Comparison of ENCODE assay signal across 17 cellular contexts in genomic region chr4:76987685-76988084, GRCh38. TPM values are rescaled to one million over a fixed set of nuclear protein-coding genes. Genes with fewer than 3 reads are reported as not detected.
DNase-seq lines count a peak whose midpoint lies in the region; ATAC-seq, FAIRE-seq and TF ChIP-seq lines count a peak whose summit lies in the region.
"Had no signal": no experiment of that assay in that cellular context is flagged by ENCODE, and none has a peak within 500 bp of the region (broad histone marks: within the 10 kb centered on the region; RNA-seq: fewer than 3 reads in every experiment).

No MANE protein-coding gene starts in this region.

- H2BK120ac ChIP-seq in mesenchymal stem cell (ENCODE audit: low read depth, low read length), result no peak overlapping the region

- H3K27ac ChIP-seq in GM12878 (ENCODE audit: control insufficient read depth, insufficient read depth) (peak overlapping the region; percentile 54), mesenchymal stem cell (ENCODE audit: low read length, poor library complexity, severe bottlenecking) (peak overlapping the region; percentile 96), subcutaneous abdominal adipose tissue (ENCODE audit: low read depth, low read length) (peak overlapping the region; percentile 74), ascending aorta (peak overlapping the region in 1 of 2 donors; percentile 12)

- peaks cover 91% of the 10 kb centered on the region for H3K79me2 ChIP-seq in GM12878 (ENCODE audit: control insufficient read depth, insufficient read depth, low read length)

- in situ Hi-C loops in GM12878 (cut with MboI), result no loop called here

- H3K9ac ChIP-seq in GM12878 (ENCODE audit: control insufficient read depth, insufficient read depth, low read length) (peak overlapping the region; percentile 19; the same call in 1 of the 2 replicates), mesenchymal stem cell (ENCODE audit: low read length) (peak overlapping the region; percentile 82), subcutaneous abdominal adipose tissue (ENCODE audit: low read length in 5 of 5) (peak overlapping the region in 2 of 5 donors; percentile 18 to 35)

- H2AFZ ChIP-seq in GM12878 (ENCODE audit: control insufficient read depth, low read depth, low read length) (no peak overlapping the region), mesenchymal stem cell (ENCODE audit: low read depth, low read length) (no peak overlapping the region)

- peak overlapping the region; percentile 76 for H2BK5ac ChIP-seq in mesenchymal stem cell (ENCODE audit: low read depth, low read length, poor library complexity, severe bottlenecking)

- peak; percentile 61 for DNase-seq in NCI-H2171 treated with DMSO at 0.1 percent for 48 hours (lab: John Stamatoyannopoulos, UW)
- no peak for DNase-seq in NCI-H2171 (lab: John Stamatoyannopoulos, UW)
- no peak for DNase-seq in GM12878 (ENCODE audit: low read depth, low spot score)
- no peak for DNase-seq in mesenchymal stem cell
- DNase-seq in NCI-H1694 (lab: John Stamatoyannopoulos, UW), result no peak
- no peak for DNase-seq in ascending aorta (ENCODE audit: low spot score in 2 of 2)
- DNase-seq: 8988T; activated CD4-positive, alpha-beta T cell treated with anti-CD3 and anti-CD28 coated beads for 48 hours; activated gamma-delta T cell; KBM-7; NCI-H2081; SW 1271 had no signal

- peak overlapping the region in 1 of 2 experiments; percentile 40 for H3K4ac ChIP-seq in mesenchymal stem cell (ENCODE audit: low read depth in 1 of 2, low read length in 2 of 2)

- TF ChIP-seq EP300 in GM12878 (IDR thresholded peaks at IDR 0.05; ENCODE audit: borderline replicate concordance in 1 of 2, control insufficient read depth in 1 of 2, low read depth in 2 of 2, low read length in 2 of 2), result no peak

- TF ChIP-seq CTCF in GM12878 (IDR thresholded peaks at IDR 0.05 in 2 of 3, conservative IDR thresholded peaks at IDR 0.05 in 1 of 3; ENCODE audit: control insufficient read depth in 2 of 3, extremely low read depth in 1 of 3, insufficient read depth in 1 of 3, low read depth in 3 of 3, low read length in 3 of 3), result no peak
- TF ChIP-seq CTCF in ascending aorta (IDR thresholded peaks at IDR 0.05), result no peak

- ATAC-seq in GM12878, result peak; percentile 25; the same call in 2 of the 3 replicates
- no peak for ATAC-seq in HG02763 (IDR thresholded peaks at IDR 0.05; ENCODE audit: unreplicated experiment)
- ATAC-seq: HCT116 had no signal

- H3K23ac ChIP-seq in mesenchymal stem cell (ENCODE audit: low read length in 2 of 2), result no peak overlapping the region

- H4K20me1 ChIP-seq in GM12878 (ENCODE audit: control insufficient read depth, insufficient read depth), result no peaks in the 10 kb centered on the region

- no peak for TF ChIP-seq RAD21 in GM12878 (IDR thresholded peaks at IDR 0.05; ENCODE audit: insufficient read depth, low read depth, low read length)

- H3K36me3 ChIP-seq in GM12878 (ENCODE audit: control insufficient read depth in 2 of 2, insufficient read depth in 2 of 2, low read length in 1 of 2) (peaks cover 0 to 1% of the 10 kb centered on the region in 2 experiments; a peak in 1 of 4 replicates), mesenchymal stem cell (ENCODE audit: control insufficient read depth in 1 of 2, insufficient read depth in 2 of 2, low read depth in 1 of 2, low read length in 2 of 2) (peaks cover 0 to 6% of the 10 kb centered on the region in 2 experiments), subcutaneous abdominal adipose tissue (ENCODE audit: control insufficient read depth in 5 of 5, insufficient read depth in 5 of 5, low read length in 5 of 5) (peaks cover 0 to 3% (median 0%) of the 10 kb centered on the region in 5 donors), ascending aorta (no peaks in the 10 kb centered on the region)

- H4K8ac ChIP-seq in mesenchymal stem cell (ENCODE audit: low read length), result no peak overlapping the region

- WGBS in GM12878 (ENCODE audit: insufficient coverage, insufficient replicate concordance, low lambda C conversion rate, missing lambda C conversion rate), result 8% methylated on average over 4 of the region's 4 CpGs
- 19% methylated on average over 2 of the region's 4 CpGs for WGBS in mesenchymal stem cell

- no peak overlapping the region for H4K91ac ChIP-seq in mesenchymal stem cell (ENCODE audit: low read length)

- H3K27me3 ChIP-seq in GM12878 (replicated peaks in 1 of 2; ENCODE audit: control insufficient read depth in 2 of 2, insufficient read depth in 2 of 2, low read length in 1 of 2) (no peaks in the 10 kb centered on the region), mesenchymal stem cell (ENCODE audit: control insufficient read depth in 1 of 2, insufficient read depth in 1 of 2, low read length in 2 of 2) (no peaks in the 10 kb centered on the region), subcutaneous abdominal adipose tissue (ENCODE audit: control insufficient read depth in 5 of 5, insufficient read depth in 4 of 5, low read length in 5 of 5) (no peaks in the 10 kb centered on the region), ascending aorta (no peaks in the 10 kb centered on the region)
- H3K27me3 ChIP-seq: testis had no signal

- peak overlapping the region; percentile 80 for H2AK5ac ChIP-seq in mesenchymal stem cell (ENCODE audit: low read length, severe bottlenecking)

- intact Hi-C loops in GM12878 (cut with micrococcal nuclease; ENCODE audit: unreplicated experiment) (no loop called here), ascending aorta (cut with DNase I) (loop anchor here (10.0 kb wide), 1 partner anchor 393 kb away; no protein-coding TSS in a partner anchor)

- SMC1A ChIA-PET in GM12878 (lab: Charles Lee; ENCODE audit: uncharacterized antibody, unreplicated experiment), result interaction anchor here (1.1 to 3.1 kb wide), 12 partner anchors 8 to 57 kb away, joined by 3 to 15 read pairs (median 4); no protein-coding TSS in a partner anchor

- POLR2A ChIA-PET in GM12878 (lab: Charles Lee), result interaction anchor here (0.8 to 1.3 kb wide), 3 partner anchors 9 to 55 kb away, joined by 3 to 4 read pairs (median 3); no protein-coding TSS in a partner anchor

- H3K9me3 ChIP-seq in GM12878 (replicated peaks; ENCODE audit: control insufficient read depth, insufficient read depth, low read length) (peaks cover 4% of the 10 kb centered on the region; the same call in 2 of the 3 replicates), mesenchymal stem cell (ENCODE audit: control insufficient read depth, low read length) (no peaks in the 10 kb centered on the region), subcutaneous abdominal adipose tissue (ENCODE audit: control insufficient read depth in 5 of 5, low read length in 5 of 5) (no peaks in the 10 kb centered on the region), ascending aorta (no peaks in the 10 kb centered on the region)
- H3K9me3 ChIP-seq: testis had no signal

- FAIRE-seq in GM12878 (lab: Jason Lieb, UNC), result no peak
- FAIRE-seq: GM12892 had no signal

- H3K4me1 ChIP-seq in GM12878 (ENCODE audit: control insufficient read depth, insufficient read depth, low read length), result peaks cover 51% of the 10 kb centered on the region
- H3K4me1 ChIP-seq in mesenchymal stem cell (ENCODE audit: control insufficient read depth, insufficient read depth, low read depth, low read length), result peaks cover 21% of the 10 kb centered on the region
- H3K4me1 ChIP-seq in subcutaneous abdominal adipose tissue (ENCODE audit: control insufficient read depth in 5 of 5, insufficient read depth in 5 of 5, low read length in 5 of 5), result peaks cover 13 to 60% (median 56%) of the 10 kb centered on the region in 5 donors
- peaks cover 4 to 35% of the 10 kb centered on the region in 2 donors for H3K4me1 ChIP-seq in ascending aorta

- H3K4me3 ChIP-seq in GM12878 (peak overlapping the region; percentile 29), mesenchymal stem cell (ENCODE audit: insufficient read depth in 1 of 2, low read depth in 1 of 2, low read length in 2 of 2) (peak overlapping the region in 1 of 2 experiments; percentile 67), subcutaneous abdominal adipose tissue (ENCODE audit: low read depth in 1 of 5, low read length in 5 of 5) (no peak overlapping the region), ascending aorta (peak overlapping the region in 1 of 2 donors; percentile 28)
- H3K4me3 ChIP-seq: testis had no signal

- TF ChIP-seq POLR2A in GM12878 (IDR thresholded peaks at IDR 0.05; ENCODE audit: low read depth, low read length), result no peak

- H3K18ac ChIP-seq in mesenchymal stem cell (ENCODE audit: low read depth in 1 of 2, low read length in 2 of 2), result no peak overlapping the region

- no peak overlapping the region for H2BK15ac ChIP-seq in mesenchymal stem cell (ENCODE audit: low read depth, poor library complexity, severe bottlenecking)

- H3K79me1 ChIP-seq in mesenchymal stem cell (replicated peaks; ENCODE audit: low read length, poor library complexity, severe bottlenecking), result no peaks in the 10 kb centered on the region

- no peak overlapping the region for H2BK12ac ChIP-seq in mesenchymal stem cell (ENCODE audit: low read length in 2 of 2)

- BruUV-seq in GM12878 (replicated peaks; lab: Mats Ljungman, UMichigan), result no TSS peak

- CTCF ChIA-PET in GM12878 (lab: Yijun Ruan, JAX), result interaction anchor here (0.6 to 2.4 kb wide), 6 partner anchors 9 to 808 kb away, joined by 3 to 8 read pairs (median 5); no protein-coding TSS in a partner anchor

- H3K4me2 ChIP-seq in GM12878 (ENCODE audit: control insufficient read depth, insufficient read depth) (peak overlapping the region; percentile 73), mesenchymal stem cell (ENCODE audit: low read length, poor library complexity, severe bottlenecking) (peak overlapping the region; percentile 45)

- no peak overlapping the region for H3K14ac ChIP-seq in mesenchymal stem cell (ENCODE audit: low read length in 2 of 2)

- RAD21 ChIA-PET in GM12878 (lab: Charles Lee; ENCODE audit: unreplicated experiment), result interaction anchor here (1.0 to 1.3 kb wide), 3 partner anchors 19 to 347 kb away, joined by 3 to 4 read pairs (median 3); no protein-coding TSS in a partner anchor

RNA-seq across cellular contexts. Expression of gene SEPTIN11, which starts 38.1 kb away (rescaled TPM):
- total RNA-seq in GM12878 (2013; cell fraction: nucleolus; rRNA removed), result 183 and 197 TPM in 2 replicates
- 62.6 and 74.3 TPM in 2 replicates for total RNA-seq in GM12878 (2014; rRNA removed)
- total RNA-seq in GM12878 (2014; rRNA removed; fragmentation: Illumina TruSeq; extraction: Trizol), result 156 and 160 TPM in 2 replicates
- 89.7 and 99.9 TPM in 2 replicates for total RNA-seq in GM12878 (2021)
- 32.3 TPM for polyA plus RNA-seq in GM12878 (2011; ENCODE audit: low read depth)
- polyA plus RNA-seq in GM12878 (2011; rRNA removed), result 154 and 201 TPM in 2 replicates
- polyA plus RNA-seq in GM12878 (2011; cell fraction: cytosol; rRNA removed), result 46.1 and 98.3 TPM in 2 replicates
- 52.8 and 69.0 TPM in 2 replicates for polyA plus RNA-seq in GM12878 (2011; cell fraction: nucleus; rRNA removed)
- polyA plus RNA-seq in GM12878 (2012), result 45.7 and 54.2 TPM in 2 replicates
- 89.0 and 102 TPM in 2 replicates for polyA plus RNA-seq in GM12878 (2014; fragmentation: Illumina TruSeq; extraction: Trizol)
- 10 to 100 TPM; 24.7 to 27.1 TPM for polyA plus RNA-seq in GM12878 (2014; fragmentation: Nextera tagmentation; extraction: Ambion mirVana)
- 46.7 and 49.4 TPM in 2 replicates for polyA plus RNA-seq in GM12878 (2014; rRNA removed)
- polyA plus RNA-seq in GM12878 (2016; fragmentation: Nextera tagmentation; extraction: Ambion mirVana), result 10 to 100 TPM; 93.5 to 93.9 TPM
- 122 and 219 TPM in 2 replicates for polyA minus RNA-seq in GM12878 (2011; rRNA and poly(A)+ RNA removed)
- polyA minus RNA-seq in GM12878 (2011; cell fraction: cytosol; rRNA and poly(A)+ RNA removed), result 43.3 and 43.5 TPM in 2 replicates
- 67.1 and 100 TPM in 2 replicates for polyA minus RNA-seq in GM12878 (2011; cell fraction: nucleus; rRNA and poly(A)+ RNA removed)
- polyA plus RNA-seq in mesenchymal stem cell (2013, experiment 1 of 2), result 510 TPM
- 468 TPM for polyA plus RNA-seq in mesenchymal stem cell (2013, experiment 2 of 2)
- total RNA-seq in ascending aorta, result 48.0 TPM
